In genomic region chr3:31779514-31779913, GRCh38 we compare ENCODE assay signal across 20 cellular contexts.
A peak's percentile ranks its signal among the peaks of the same experiment; 100 is the strongest.
DNase-seq lines count a peak whose midpoint lies in the region; ATAC-seq, FAIRE-seq and TF ChIP-seq lines count a peak whose summit lies in the region.
"Had no signal": no experiment of that assay in that cellular context is flagged by ENCODE, and none has a peak within 500 bp of the region (broad histone marks: within the 10 kb centered on the region; RNA-seq: fewer than 3 reads in every experiment).

No MANE protein-coding gene starts in this region.

- POLR2A ChIA-PET in PC-3 (lab: Charles Lee; ENCODE audit: unreplicated experiment), result no interaction called here
- POLR2A ChIA-PET in activated CD8-positive, alpha-beta T cell treated with anti-CD3 and anti-CD28 coated beads, Interleukin-2, amount 10 ng/mL, durations not matched to agents 7 days and 5 days (lab: Charles Lee), result no interaction called here

- CTCF ChIA-PET in PC-3 (lab: Charles Lee), result no interaction called here
- CTCF ChIA-PET in activated CD8-positive, alpha-beta T cell treated with anti-CD3 and anti-CD28 coated beads, Interleukin-2, amount 10 ng/mL, durations not matched to agents 7 days and 5 days (lab: Charles Lee), result interaction anchor here (1.1 kb wide), 1 partner anchor 11 kb away, joined by 3 read pairs; no protein-coding TSS in a partner anchor

- no peaks in the 10 kb centered on the region for H3K36me3 ChIP-seq in PC-3 (ENCODE audit: low read depth, low read length)
- H3K36me3 ChIP-seq in kidney (ENCODE audit: control insufficient read depth in 1 of 2, insufficient read depth in 2 of 2, low read length in 2 of 2), result no peaks in the 10 kb centered on the region
- H3K36me3 ChIP-seq: BE2C had no signal

- H3K9me3 Mint-ChIP-seq in activated CD8-positive, alpha-beta T cell treated with anti-CD3 and anti-CD28 coated beads, Interleukin-2, amount 10 ng/mL, durations not matched to agents 7 days and 5 days (ENCODE audit: insufficient read depth), result no peaks in the 10 kb centered on the region
- H3K9me3 Mint-ChIP-seq: CD4-positive, alpha-beta T cell had no signal

- H3K27ac Mint-ChIP-seq in activated CD8-positive, alpha-beta T cell treated with anti-CD3 and anti-CD28 coated beads, Interleukin-2, amount 10 ng/mL, durations not matched to agents 7 days and 5 days, result no peak overlapping the region
- H3K27ac Mint-ChIP-seq: CD4-positive, alpha-beta T cell; GM23338 had no signal

- no peaks in the 10 kb centered on the region for H3K9me2 ChIP-seq in PC-3 (replicated peaks; ENCODE audit: low read length)

- peak; percentile 5 for DNase-seq in HT-29 (ENCODE audit: low spot score)
- DNase-seq in PC-3, result peak; percentile 18
- DNase-seq in kidney, result no peak
- DNase-seq in activated CD8-positive, alpha-beta T cell treated with anti-CD3 and anti-CD28 coated beads, Interleukin-2, amount 10 ng/mL, durations not matched to agents 7 days and 5 days, result no peak
- DNase-seq in NCI-H1417 treated with DMSO at 0.1 percent for 48 hours (lab: John Stamatoyannopoulos, UW), result no peak
- DNase-seq: ACHN; BE2C; C1 segment of cervical spinal cord; Caco-2; CD4-positive, alpha-beta T cell; GDM1; HCEC 1CT; KBM-7 had no signal

- no peak overlapping the region for H3K4me3 ChIP-seq in PC-3 (ENCODE audit: low read length)
- no peak overlapping the region for H3K4me3 ChIP-seq in kidney (ENCODE audit: low read length in 2 of 2)
- H3K4me3 ChIP-seq: GM23338 had no signal

- H3K27me3 Mint-ChIP-seq in activated CD8-positive, alpha-beta T cell treated with anti-CD3 and anti-CD28 coated beads, Interleukin-2, amount 10 ng/mL, durations not matched to agents 7 days and 5 days (ENCODE audit: low read depth), result peaks cover 17% of the 10 kb centered on the region
- H3K27me3 Mint-ChIP-seq: IgD-negative memory B cell had no signal

- H2AFZ ChIP-seq in PC-3 (ENCODE audit: low read length), result no peak overlapping the region
- H2AFZ ChIP-seq: GM23338 had no signal

- no peaks in the 10 kb centered on the region for H3K27me3 ChIP-seq in PC-3 (ENCODE audit: low read length)
- H3K27me3 ChIP-seq: BE2C had no signal

- no peak overlapping the region for H3K4me2 ChIP-seq in PC-3 (ENCODE audit: low read length)
- H3K4me2 ChIP-seq: GM23338 had no signal

- no peaks in the 10 kb centered on the region for H3F3A ChIP-seq in PC-3 (ENCODE audit: low read length, unreplicated experiment)

- H3K27ac ChIP-seq in PC-3 (ENCODE audit: low read length) (no peak overlapping the region), kidney (ENCODE audit: low read depth in 2 of 2, low read length in 2 of 2) (no peak overlapping the region)

- no peak overlapping the region for H3K4me3 Mint-ChIP-seq in activated CD8-positive, alpha-beta T cell treated with anti-CD3 and anti-CD28 coated beads, Interleukin-2, amount 10 ng/mL, durations not matched to agents 7 days and 5 days
- H3K4me3 Mint-ChIP-seq: CD4-positive, alpha-beta T cell; GM23338 had no signal

- H3K79me2 ChIP-seq in PC-3 (ENCODE audit: low read length), result 0 out of 2 replicates have a peak, but pooled peaks cover 10% of the 10 kb centered on the region

- TF ChIP-seq CTCF in PC-3 (conservative IDR thresholded peaks at IDR 0.05; ENCODE audit: low read depth, low read length), result no peak
- TF ChIP-seq CTCF in kidney (IDR thresholded peaks at IDR 0.05; ENCODE audit: borderline replicate concordance, extremely low read depth, insufficient read depth), result no peak

- H3K9ac ChIP-seq in PC-3 (ENCODE audit: low read length), result no peak overlapping the region
- H3K9ac ChIP-seq in kidney (ENCODE audit: low read length in 2 of 2), result no peak overlapping the region

- no peaks in the 10 kb centered on the region for H3K9me3 ChIP-seq in PC-3 (ENCODE audit: low read length)
- peaks cover 0 to 11% of the 10 kb centered on the region in 2 donors for H3K9me3 ChIP-seq in kidney (ENCODE audit: control insufficient read depth in 1 of 2, low read length in 2 of 2)
- H3K9me3 ChIP-seq: BE2C had no signal

- intact Hi-C loops in PC-3 (cut with micrococcal nuclease), result loop anchor here (5.0 kb wide), 1 partner anchor 188 kb away; no protein-coding TSS in a partner anchor
- intact Hi-C loops in kidney (cut with DNase I), result no loop called here

- no peaks in the 10 kb centered on the region for H3K4me1 Mint-ChIP-seq in activated CD8-positive, alpha-beta T cell treated with anti-CD3 and anti-CD28 coated beads, Interleukin-2, amount 10 ng/mL, durations not matched to agents 7 days and 5 days (ENCODE audit: low read depth)

- FAIRE-seq in kidney (lab: Jason Lieb, UNC), result peak; percentile 29
- FAIRE-seq: A204.1, D721Med, GM19239, H54 had no signal

- ATAC-seq in PC-3, result peak; percentile 36
- ATAC-seq in activated CD8-positive, alpha-beta T cell treated with anti-CD3 and anti-CD28 coated beads, Interleukin-2, amount 10 ng/mL, durations not matched to agents 7 days and 5 days, result no peak
- ATAC-seq in GM18909 (IDR thresholded peaks at IDR 0.05; ENCODE audit: poor library complexity, unreplicated experiment), result no peak
- ATAC-seq: GM23338 had no signal

- H3K4me1 ChIP-seq in PC-3 (ENCODE audit: insufficient read depth, low read length) (peaks cover 19% of the 10 kb centered on the region), kidney (ENCODE audit: control insufficient read depth in 1 of 2, insufficient read depth in 1 of 2, low read depth in 1 of 2, low read length in 2 of 2) (no peaks in the 10 kb centered on the region)
- H3K4me1 ChIP-seq: BE2C had no signal

- H4K20me1 ChIP-seq in PC-3 (ENCODE audit: low read length), result no peaks in the 10 kb centered on the region

- no peaks in the 10 kb centered on the region for H3K36me3 Mint-ChIP-seq in activated CD8-positive, alpha-beta T cell treated with anti-CD3 and anti-CD28 coated beads, Interleukin-2, amount 10 ng/mL, durations not matched to agents 7 days and 5 days (ENCODE audit: low read depth)

- BruUV-seq in PC-3 (replicated peaks; lab: Mats Ljungman, UMichigan), result no TSS peak

Comparison
In these comparisons a context has a peak if more than half of its experiments do, and no peak if none do; other contexts are left out.
1. DNase-seq: peak in HT-29 (single experiment) and PC-3 (single experiment); none in kidney (single experiment), activated CD8-positive, alpha-beta T cell treated with anti-CD3 and anti-CD28 coated beads, Interleukin-2, amount 10 ng/mL, durations not matched to agents 7 days and 5 days (single experiment) and NCI-H1417 treated with DMSO at 0.1 percent for 48 hours (single experiment).